ENCODE assay signal across 24 cellular contexts in genomic region chr11:1207451-1208360, GRCh38. TPM values are rescaled to one million over a fixed set of nuclear protein-coding genes. Genes with fewer than 3 reads are reported as not detected.
DNase-seq lines count a peak whose midpoint lies in the region; ATAC-seq and TF ChIP-seq lines count a peak whose summit lies in the region.
"Had no signal": no experiment of that assay in that cellular context is flagged by ENCODE, and none has a peak within 500 bp of the region (broad histone marks: within the 10 kb centered on the region; RNA-seq: fewer than 3 reads in every experiment).

No MANE protein-coding gene starts in this region.

- no peak overlapping the region for H3K4me3 ChIP-seq in aorta (ENCODE audit: low read length in 2 of 2)
- H3K4me3 ChIP-seq: transverse colon had no signal

- peak; percentile 23 for DNase-seq in activated naive CD8-positive, alpha-beta T cell treated with anti-CD3 and anti-CD28 coated beads, Interleukin-2, amount 10 ng/mL, durations not matched to agents 7 days and 5 days
- DNase-seq in activated naive CD8-positive, alpha-beta T cell treated with anti-CD3 and anti-CD28 coated beads, Interleukin-2, amount 50 U/mL, for 24 hours, result no peak
- DNase-seq in ecto neural progenitor cell (ENCODE audit: low spot score) (peak; percentile 48), mesothelial cell of epicardium (ENCODE audit: low spot score in 2 of 2, unreplicated experiment in 2 of 2) (peak; percentile 12 to 36), aorta (peak; percentile 44 to 77), retina (no peak), nephron progenitor cell (no peak)
- DNase-seq in activated CD4-positive, alpha-beta T cell treated with anti-CD3 and anti-CD28 coated beads for 1 hour, result no peak
- DNase-seq: ACHN; activated CD4-positive, alpha-beta memory T cell treated with anti-CD3 and anti-CD28 coated beads for 36 hours; activated T-cell treated with anti-CD3 and anti-CD28 coated beads, Interleukin-2, amount 50 U/mL, for 48 hours; DMS79 treated with DMSO at 0.1 percent for 48 hours; GOT3; NCI-H187 treated with DMSO at 0.1 percent for 48 hours; NCI-H446 treated with DMSO at 0.1 percent for 48 hours had no signal

- H3K27ac ChIP-seq in aorta (ENCODE audit: low read depth in 1 of 2, low read length in 2 of 2), result no peak overlapping the region
- H3K27ac ChIP-seq: transverse colon had no signal

- POLR2A ChIA-PET in activated naive CD8-positive, alpha-beta T cell treated with anti-CD3 and anti-CD28 coated beads, Interleukin-2, amount 10 ng/mL, durations not matched to agents 7 days and 5 days (lab: Charles Lee), result no interaction called here

- no peaks in the 10 kb centered on the region for H3K9me3 ChIP-seq in aorta (ENCODE audit: control insufficient read depth, low read length)

- H3K4me1 Mint-ChIP-seq in activated naive CD8-positive, alpha-beta T cell treated with anti-CD3 and anti-CD28 coated beads, Interleukin-2, amount 10 ng/mL, durations not matched to agents 7 days and 5 days, result no peaks in the 10 kb centered on the region
- H3K4me1 Mint-ChIP-seq in activated naive CD8-positive, alpha-beta T cell treated with anti-CD3 and anti-CD28 coated beads, Interleukin-2, amount 50 U/mL, for 24 hours, result no peaks in the 10 kb centered on the region
- no peaks in the 10 kb centered on the region for H3K4me1 Mint-ChIP-seq in mesothelial cell of epicardium
- H3K4me1 Mint-ChIP-seq in nephron progenitor cell, result no peaks in the 10 kb centered on the region
- H3K4me1 Mint-ChIP-seq: CD4-positive, alpha-beta memory T cell; naive thymus-derived CD8-positive, alpha-beta T cell; stimulated activated memory B cell treated with anti-CD40 and anti-IgM and Interleukin-4, amounts not matched to agents 10 μg/mL and 1 μg/mL and 100 μg/mL, for 72 hours had no signal

- 88% methylated on average over 40 of the region's 40 CpGs for WGBS in aorta, 2 donors

- no peaks in the 10 kb centered on the region for H3K4me1 ChIP-seq in aorta (ENCODE audit: control insufficient read depth in 1 of 2, insufficient read depth in 2 of 2, low read length in 2 of 2)

- no peaks in the 10 kb centered on the region for H3K27me3 ChIP-seq in aorta (ENCODE audit: control insufficient read depth in 1 of 2, insufficient read depth in 2 of 2, low read length in 1 of 2)
- H3K27me3 ChIP-seq: transverse colon had no signal

- peaks cover 1% of the 10 kb centered on the region for H3K9me3 Mint-ChIP-seq in activated naive CD8-positive, alpha-beta T cell treated with anti-CD3 and anti-CD28 coated beads, Interleukin-2, amount 10 ng/mL, durations not matched to agents 7 days and 5 days
- peaks cover 16% of the 10 kb centered on the region for H3K9me3 Mint-ChIP-seq in activated naive CD8-positive, alpha-beta T cell treated with anti-CD3 and anti-CD28 coated beads, Interleukin-2, amount 50 U/mL, for 24 hours
- H3K9me3 Mint-ChIP-seq in mesothelial cell of epicardium (peaks cover 26% of the 10 kb centered on the region), nephron progenitor cell (peaks cover 36% of the 10 kb centered on the region)

- H3K27ac Mint-ChIP-seq in activated naive CD8-positive, alpha-beta T cell treated with anti-CD3 and anti-CD28 coated beads, Interleukin-2, amount 10 ng/mL, durations not matched to agents 7 days and 5 days, result no peak overlapping the region
- no peak overlapping the region for H3K27ac Mint-ChIP-seq in activated naive CD8-positive, alpha-beta T cell treated with anti-CD3 and anti-CD28 coated beads, Interleukin-2, amount 50 U/mL, for 24 hours
- no peak overlapping the region for H3K27ac Mint-ChIP-seq in mesothelial cell of epicardium
- no peak overlapping the region for H3K27ac Mint-ChIP-seq in nephron progenitor cell
- H3K27ac Mint-ChIP-seq: activated CD4-positive, alpha-beta memory T cell treated with anti-CD3 and anti-CD28 coated beads for 36 hours; CD4-positive, alpha-beta memory T cell; IgD-negative memory B cell; naive thymus-derived CD8-positive, alpha-beta T cell; stimulated activated memory B cell treated with anti-CD40 and anti-IgM and Interleukin-4, amounts not matched to agents 10 μg/mL and 1 μg/mL and 100 μg/mL, for 72 hours had no signal

- no peak for TF ChIP-seq CTCF in mesothelial cell of epicardium (IDR thresholded peaks at IDR 0.05; ENCODE audit: unreplicated experiment)
- TF ChIP-seq CTCF in nephron progenitor cell (IDR thresholded peaks at IDR 0.05), result no peak

- peaks cover 7% of the 10 kb centered on the region for H3K27me3 Mint-ChIP-seq in activated naive CD8-positive, alpha-beta T cell treated with anti-CD3 and anti-CD28 coated beads, Interleukin-2, amount 10 ng/mL, durations not matched to agents 7 days and 5 days
- peaks cover 9% of the 10 kb centered on the region for H3K27me3 Mint-ChIP-seq in activated naive CD8-positive, alpha-beta T cell treated with anti-CD3 and anti-CD28 coated beads, Interleukin-2, amount 50 U/mL, for 24 hours
- peaks cover 6% of the 10 kb centered on the region for H3K27me3 Mint-ChIP-seq in mesothelial cell of epicardium (ENCODE audit: low read depth)
- H3K27me3 Mint-ChIP-seq in nephron progenitor cell (ENCODE audit: low read depth, poor library complexity), result peaks cover 27% of the 10 kb centered on the region
- H3K27me3 Mint-ChIP-seq: activated CD4-positive, alpha-beta memory T cell treated with anti-CD3 and anti-CD28 coated beads for 36 hours had no signal

- H3K36me3 ChIP-seq in aorta (ENCODE audit: control insufficient read depth in 1 of 2, insufficient read depth in 2 of 2, low read length in 1 of 2), result no peaks in the 10 kb centered on the region
- H3K36me3 ChIP-seq: transverse colon had no signal

- no peak for ATAC-seq in activated naive CD8-positive, alpha-beta T cell treated with anti-CD3 and anti-CD28 coated beads, Interleukin-2, amount 10 ng/mL, durations not matched to agents 7 days and 5 days (ENCODE audit: low read depth)
- no peak for ATAC-seq in activated naive CD8-positive, alpha-beta T cell treated with anti-CD3 and anti-CD28 coated beads, Interleukin-2, amount 50 U/mL, for 24 hours
- no peak for ATAC-seq in aorta (ENCODE audit: low FRiP score)
- ATAC-seq: naive thymus-derived CD8-positive, alpha-beta T cell had no signal

- intact Hi-C loops in aorta (cut with DNase I), result loop anchor here in 1 of 2 donors (10.0 kb wide), 1 partner anchor 177 kb away; the partner anchor contains the start of gene BRSK2

- no peak overlapping the region for H3K4me3 Mint-ChIP-seq in activated naive CD8-positive, alpha-beta T cell treated with anti-CD3 and anti-CD28 coated beads, Interleukin-2, amount 10 ng/mL, durations not matched to agents 7 days and 5 days
- no peak overlapping the region for H3K4me3 Mint-ChIP-seq in activated naive CD8-positive, alpha-beta T cell treated with anti-CD3 and anti-CD28 coated beads, Interleukin-2, amount 50 U/mL, for 24 hours
- H3K4me3 Mint-ChIP-seq in mesothelial cell of epicardium (no peak overlapping the region), nephron progenitor cell (no peak overlapping the region)
- H3K4me3 Mint-ChIP-seq: activated CD4-positive, alpha-beta memory T cell treated with anti-CD3 and anti-CD28 coated beads for 36 hours; CD4-positive, alpha-beta memory T cell; naive thymus-derived CD8-positive, alpha-beta T cell; stimulated activated memory B cell treated with anti-CD40 and anti-IgM and Interleukin-4, amounts not matched to agents 10 μg/mL and 1 μg/mL and 100 μg/mL, for 72 hours had no signal

- no peaks in the 10 kb centered on the region for H3K36me3 Mint-ChIP-seq in activated naive CD8-positive, alpha-beta T cell treated with anti-CD3 and anti-CD28 coated beads, Interleukin-2, amount 10 ng/mL, durations not matched to agents 7 days and 5 days
- H3K36me3 Mint-ChIP-seq in activated naive CD8-positive, alpha-beta T cell treated with anti-CD3 and anti-CD28 coated beads, Interleukin-2, amount 50 U/mL, for 24 hours (ENCODE audit: low read depth), result peaks cover 2% of the 10 kb centered on the region
- H3K36me3 Mint-ChIP-seq in mesothelial cell of epicardium, result no peaks in the 10 kb centered on the region
- no peaks in the 10 kb centered on the region for H3K36me3 Mint-ChIP-seq in nephron progenitor cell (ENCODE audit: low read depth)

RNA-seq across cellular contexts. Expression of gene MUC5B, which starts 15.2 kb away (rescaled TPM):
- not detected for total RNA-seq in activated naive CD8-positive, alpha-beta T cell treated with anti-CD3 and anti-CD28 coated beads, Interleukin-2, amount 10 ng/mL, durations not matched to agents 7 days and 5 days
- not detected in 3 replicates for total RNA-seq in mesothelial cell of epicardium
- total RNA-seq in aorta, result not detected
- polyA plus RNA-seq in aorta, result under 1 TPM in 1 of 2 donors, not detected in 1; 0.25 TPM
- total RNA-seq: activated CD4-positive, alpha-beta memory T cell treated with anti-CD3 and anti-CD28 coated beads for 36 hours; bronchial epithelial cell; CD4-positive, alpha-beta memory T cell; dermis microvascular lymphatic vessel endothelial cell; lung microvascular endothelial cell; naive thymus-derived CD8-positive, alpha-beta T cell; pulmonary artery endothelial cell had no signal
- polyA plus RNA-seq: CD4-positive, alpha-beta memory T cell; IgD-negative memory B cell; naive thymus-derived CD8-positive, alpha-beta T cell had no signal

RNA-seq across cellular contexts. Expression of gene MUC5AC, which starts 50.0 kb away (rescaled TPM):
- not detected for total RNA-seq in activated naive CD8-positive, alpha-beta T cell treated with anti-CD3 and anti-CD28 coated beads, Interleukin-2, amount 10 ng/mL, durations not matched to agents 7 days and 5 days
- total RNA-seq in mesothelial cell of epicardium, result not detected in 3 replicates
- total RNA-seq in aorta, result not detected
- under 1 TPM in 1 of 2 donors, not detected in 1; 0.05 TPM for polyA plus RNA-seq in aorta
- total RNA-seq: activated CD4-positive, alpha-beta memory T cell treated with anti-CD3 and anti-CD28 coated beads for 36 hours; CD4-positive, alpha-beta memory T cell; dermis microvascular lymphatic vessel endothelial cell; lung microvascular endothelial cell; naive thymus-derived CD8-positive, alpha-beta T cell; pulmonary artery endothelial cell; transverse colon had no signal
- polyA plus RNA-seq: CD4-positive, alpha-beta memory T cell; IgD-negative memory B cell; naive thymus-derived CD8-positive, alpha-beta T cell had no signal

Comparison
In these comparisons a context has a peak if more than half of its experiments do, and no peak if none do; other contexts are left out.
1. DNase-seq: peak in activated naive CD8-positive, alpha-beta T cell treated with anti-CD3 and anti-CD28 coated beads, Interleukin-2, amount 10 ng/mL, durations not matched to agents 7 days and 5 days (single experiment), ecto neural progenitor cell (single experiment), mesothelial cell of epicardium (2 of 2) and aorta (2 of 2); none in activated naive CD8-positive, alpha-beta T cell treated with anti-CD3 and anti-CD28 coated beads, Interleukin-2, amount 50 U/mL, for 24 hours (single experiment), retina (single experiment), activated CD4-positive, alpha-beta T cell treated with anti-CD3 and anti-CD28 coated beads for 1 hour (single experiment) and nephron progenitor cell (single experiment).